In the genomic region with DNA sequence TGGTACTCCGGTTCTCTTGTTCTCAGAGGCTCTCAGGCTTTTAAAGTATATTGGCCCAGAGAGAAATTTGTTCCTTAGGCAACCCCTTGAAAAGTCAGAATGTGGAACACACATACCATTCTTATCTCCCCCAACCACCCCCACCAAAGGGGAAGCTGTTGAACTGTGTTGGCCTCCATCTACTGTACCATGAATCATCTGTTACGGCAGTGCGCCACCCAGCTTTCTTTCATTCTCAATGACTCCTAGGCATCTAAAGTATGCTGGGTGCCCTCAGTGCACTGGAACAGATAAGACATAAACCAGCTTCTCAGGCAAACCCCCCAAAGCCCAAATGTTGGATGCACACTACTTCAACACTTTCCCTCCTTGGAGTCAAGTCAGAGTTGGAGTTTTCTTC, we compare ENCODE assay signal across 21 cellular contexts.
DNase-seq lines count a peak whose midpoint lies in the region; ATAC-seq, FAIRE-seq and TF ChIP-seq lines count a peak whose summit lies in the region.
"Had no signal": no experiment of that assay in that cellular context is flagged by ENCODE, and none has a peak within 500 bp of the region (broad histone marks: within the 10 kb centered on the region; RNA-seq: fewer than 3 reads in every experiment).

No MANE protein-coding gene starts in this region.

- no peak overlapping the region for H3K4me3 ChIP-seq in astrocyte of the spinal cord (ENCODE audit: low read depth, low read length)
- H3K4me3 ChIP-seq: heart right ventricle, lung, spleen, thoracic aorta had no signal

- TF ChIP-seq CTCF in astrocyte of the spinal cord (IDR thresholded peaks at IDR 0.05; ENCODE audit: low read depth, low read length): no peak

- FAIRE-seq in HTR-8/SVneo (lab: Jason Lieb, UNC): peak; percentile 31

- ATAC-seq in GM19035 (IDR thresholded peaks at IDR 0.05; ENCODE audit: unreplicated experiment): no peak

- DNase-seq in HTR-8/SVneo (ENCODE audit: insufficient read length, low spot score) (no peak), astrocyte of the spinal cord (ENCODE audit: low read depth, low spot score) (peak; percentile 6), kidney tubule cell (ENCODE audit: low spot score) (peak; percentile 82), HPDE6-E6E7 (ENCODE audit: extremely low spot score) (no peak), GM03348 (ENCODE audit: low spot score) (no peak), dedifferentiated amniotic fluid mesenchymal stem cell (ENCODE audit: extremely low spot score) (no peak)
- DNase-seq: activated CD4-positive, alpha-beta T cell treated with anti-CD3 and anti-CD28 coated beads, Interleukin-2, amount 50 U/mL, for 1 hour; activated CD8-positive, alpha-beta memory T cell treated with anti-CD3 and anti-CD28 coated beads, Interleukin-2, amount 50 U/mL, for 4 hours; activated naive CD8-positive, alpha-beta T cell treated with anti-CD3 and anti-CD28 coated beads, Interleukin-2, amount 10 ng/mL, durations not matched to agents 7 days and 5 days; AML-193; cortex of kidney; H7; heart right ventricle; NCI-H1417; NCI-H2081 treated with DMSO at 0.1 percent for 48 hours; spleen; stimulated activated CD4-positive, alpha-beta T cell treated with anti-CD3 and anti-CD28 coated beads, Interleukin-4, amount 100 ng/mL, for 1 hour; stimulated activated naive CD4-positive, alpha-beta T cell had no signal

- in situ Hi-C loops in astrocyte of the spinal cord (cut with HindIII; ENCODE audit: low sequenced_read_pairs): no loop called here

Comparison
In these comparisons a context has a peak if more than half of its experiments do, and no peak if none do; other contexts are left out.
1. DNase-seq: peak in astrocyte of the spinal cord (single experiment) and kidney tubule cell (single experiment); none in HTR-8/SVneo (single experiment), HPDE6-E6E7 (single experiment), GM03348 (single experiment) and dedifferentiated amniotic fluid mesenchymal stem cell (single experiment).